23 cellular contexts compared by ENCODE assay signal in the genomic region with DNA sequence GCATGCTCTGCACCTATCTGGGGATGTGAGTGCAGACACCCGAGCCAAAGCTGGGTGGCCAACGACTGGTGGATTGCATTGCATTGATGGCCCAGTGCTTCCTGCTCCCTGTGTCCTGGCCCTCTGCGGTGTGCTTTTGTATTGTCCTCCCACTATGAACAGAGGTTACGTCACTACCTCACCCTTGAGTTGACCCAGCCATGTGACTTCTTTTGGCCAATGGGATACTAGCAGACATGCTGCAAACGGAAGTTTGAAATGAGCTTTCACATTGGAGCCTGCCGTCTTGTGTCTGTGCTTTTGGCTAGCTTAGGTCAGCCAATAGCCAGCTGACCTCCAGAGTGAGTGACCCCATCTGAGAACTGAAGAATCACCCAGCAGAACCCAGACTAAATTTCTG. TPM values are rescaled to one million over a fixed set of nuclear protein-coding genes. Genes with fewer than 3 reads are reported as not detected.
DNase-seq lines count a peak whose midpoint lies in the region; ATAC-seq, FAIRE-seq and TF ChIP-seq lines count a peak whose summit lies in the region.
"Had no signal": no experiment of that assay in that cellular context is flagged by ENCODE, and none has a peak within 500 bp of the region (broad histone marks: within the 10 kb centered on the region; RNA-seq: fewer than 3 reads in every experiment).

No MANE protein-coding gene starts in this region.

- H3K9me3 ChIP-seq in BLaER1 treated with 17β-estradiol and CSF1 and Interleukin-3, amounts not matched to agents 10 nM and 100 nM (replicated peaks in 1 of 11): no peaks in the 10 kb centered on the region
- no peaks in the 10 kb centered on the region for H3K9me3 ChIP-seq in Karpas-422 (ENCODE audit: low read length)
- H3K9me3 ChIP-seq in RWPE2 (ENCODE audit: severe bottlenecking): no peaks in the 10 kb centered on the region
- H3K9me3 ChIP-seq in endodermal cell (ENCODE audit: control insufficient read depth, low read length): no peaks in the 10 kb centered on the region
- no peaks in the 10 kb centered on the region for H3K9me3 ChIP-seq in right cardiac atrium (ENCODE audit: control insufficient read depth, low read length)
- H3K9me3 ChIP-seq in pancreas: no peaks in the 10 kb centered on the region
- H3K9me3 ChIP-seq: BE2C had no signal

- peak overlapping the region in 7 of 11 experiments; percentile 63 to 90 (median 76); a peak in 12 of 22 replicates for H3K4me2 ChIP-seq in BLaER1 treated with 17β-estradiol and CSF1 and Interleukin-3, amounts not matched to agents 10 nM and 100 nM
- H3K4me2 ChIP-seq in Karpas-422 (ENCODE audit: low read depth, low read length, poor library complexity, severe bottlenecking): no peak overlapping the region

- 87 to 92% methylated on average over 6 of the region's 6 CpGs for WGBS in endodermal cell (ENCODE audit: insufficient coverage in 1 of 2, insufficient read length in 1 of 2), 2 experiments
- 83% methylated on average over 6 of the region's 6 CpGs for WGBS in right cardiac atrium
- WGBS in pancreas, 2 donors: 74% methylated on average over 6 of the region's 6 CpGs

- H2AFZ ChIP-seq in Karpas-422 (ENCODE audit: low read length): no peak overlapping the region

- no peak overlapping the region for H3K9ac ChIP-seq in BLaER1 treated with 17β-estradiol and CSF1 and Interleukin-3, amounts not matched to agents 10 nM and 100 nM
- H3K9ac ChIP-seq in Karpas-422 (ENCODE audit: low read length): no peak overlapping the region
- H3K9ac ChIP-seq in endodermal cell (ENCODE audit: extremely low read depth, low read length, poor library complexity, severe bottlenecking): no peak overlapping the region

- intact Hi-C loops in right cardiac atrium (cut with DNase I): loop anchor here in 1 of 4 donors (10.0 kb wide), 1 partner anchor 103 kb away; a partner anchor contains a TSS
- intact Hi-C loops in pancreas (cut with DNase I): no loop called here

- H3K4me1 Mint-ChIP-seq in endodermal cell: no peaks in the 10 kb centered on the region
- H3K4me1 Mint-ChIP-seq: CD4-positive, alpha-beta memory T cell; IgD-negative memory B cell had no signal

- H3K4me3 Mint-ChIP-seq in endodermal cell: no peak overlapping the region
- H3K4me3 Mint-ChIP-seq: CD4-positive, alpha-beta memory T cell; HFFc6; IgD-negative memory B cell had no signal

- peaks cover 0 to 24% (median 3%) of the 10 kb centered on the region in 11 experiments; a peak in 10 of 22 replicates for H4K20me1 ChIP-seq in BLaER1 treated with 17β-estradiol and CSF1 and Interleukin-3, amounts not matched to agents 10 nM and 100 nM
- no peaks in the 10 kb centered on the region for H4K20me1 ChIP-seq in Karpas-422 (ENCODE audit: insufficient read depth, low read depth, low read length)

- H3K27ac ChIP-seq in BLaER1 treated with 17β-estradiol and CSF1 and Interleukin-3, amounts not matched to agents 10 nM and 100 nM: no peak overlapping the region
- no peak overlapping the region for H3K27ac ChIP-seq in Karpas-422 (ENCODE audit: low read length)
- H3K27ac ChIP-seq in RWPE2 (ENCODE audit: poor library complexity, severe bottlenecking): no peak overlapping the region
- no peak overlapping the region for H3K27ac ChIP-seq in endodermal cell (ENCODE audit: low read depth, low read length)
- no peak overlapping the region for H3K27ac ChIP-seq in right cardiac atrium (ENCODE audit: low read length)
- no peak overlapping the region for H3K27ac ChIP-seq in pancreas

- FAIRE-seq in pancreas (lab: Jason Lieb, UNC): no peak
- FAIRE-seq: A204.1, GM12891, GM18507, H54 had no signal

- no peaks in the 10 kb centered on the region for H3K27me3 Mint-ChIP-seq in endodermal cell (ENCODE audit: insufficient read depth)

- H3K27me3 ChIP-seq in BLaER1 treated with 17β-estradiol and CSF1 and Interleukin-3, amounts not matched to agents 10 nM and 100 nM: no peaks in the 10 kb centered on the region
- H3K27me3 ChIP-seq in Karpas-422 (ENCODE audit: low read length) (no peaks in the 10 kb centered on the region), RWPE2 (ENCODE audit: insufficient read depth, poor library complexity, severe bottlenecking) (peaks cover 21% of the 10 kb centered on the region), endodermal cell (ENCODE audit: control insufficient read depth, insufficient read depth, low read length, poor library complexity, severe bottlenecking) (no peaks in the 10 kb centered on the region), right cardiac atrium (ENCODE audit: control insufficient read depth, insufficient read depth) (no peaks in the 10 kb centered on the region), pancreas (no peaks in the 10 kb centered on the region)

- no peaks in the 10 kb centered on the region for H3K9me2 ChIP-seq in Karpas-422 (replicated peaks; ENCODE audit: insufficient read depth, low read length)

- no peaks in the 10 kb centered on the region for H3K36me3 Mint-ChIP-seq in endodermal cell (ENCODE audit: low read depth)
- H3K36me3 Mint-ChIP-seq: CD4-positive, alpha-beta memory T cell had no signal

- H3K4me3 ChIP-seq in BLaER1 treated with 17β-estradiol and CSF1 and Interleukin-3, amounts not matched to agents 10 nM and 100 nM: no peak overlapping the region
- H3K4me3 ChIP-seq in Karpas-422 (ENCODE audit: low read length): no peak overlapping the region
- H3K4me3 ChIP-seq in RWPE2 (ENCODE audit: severe bottlenecking): no peak overlapping the region
- no peak overlapping the region for H3K4me3 ChIP-seq in endodermal cell (ENCODE audit: low read length)
- no peak overlapping the region for H3K4me3 ChIP-seq in right cardiac atrium (ENCODE audit: low read length)
- H3K4me3 ChIP-seq in pancreas: no peak overlapping the region

- DNase-seq in Karpas-422 (peak; percentile 40), RWPE2 (ENCODE audit: low spot score) (peak; percentile 49), endodermal cell (peak; percentile 28), T-helper 9 cell (no peak), right cardiac atrium (no peak), pancreas (no peak)
- DNase-seq: BE2C; CD4-positive, alpha-beta memory T cell; EL; HFFc6; NCI-H1417 treated with DMSO at 0.1 percent for 48 hours; NCI-H187 treated with DMSO at 0.1 percent for 48 hours; NCI-H226; NCI-H524 treated with DMSO at 0.1 percent for 48 hours had no signal

- peaks cover 6 to 30% (median 23%) of the 10 kb centered on the region in 10 experiments; a peak in 18 of 20 replicates for H3K4me1 ChIP-seq in BLaER1 treated with 17β-estradiol and CSF1 and Interleukin-3, amounts not matched to agents 10 nM and 100 nM
- H3K4me1 ChIP-seq in Karpas-422 (ENCODE audit: low read length): no peaks in the 10 kb centered on the region
- no peaks in the 10 kb centered on the region for H3K4me1 ChIP-seq in RWPE2 (ENCODE audit: insufficient read depth, poor library complexity, severe bottlenecking)
- no peaks in the 10 kb centered on the region for H3K4me1 ChIP-seq in endodermal cell (ENCODE audit: control insufficient read depth, insufficient read depth, low read length)
- peaks cover 5% of the 10 kb centered on the region for H3K4me1 ChIP-seq in right cardiac atrium (ENCODE audit: control insufficient read depth, insufficient read depth, low read length)
- no peaks in the 10 kb centered on the region for H3K4me1 ChIP-seq in pancreas

- TF ChIP-seq CTCF in RWPE2 (IDR thresholded peaks at IDR 0.05; ENCODE audit: poor library complexity, severe bottlenecking) (no peak), endodermal cell (conservative IDR thresholded peaks at IDR 0.05) (no peak), pancreas (IDR thresholded peaks at IDR 0.05) (no peak)

- no peaks in the 10 kb centered on the region for H3K79me2 ChIP-seq in Karpas-422 (ENCODE audit: low read length)

- H3K36me3 ChIP-seq in BLaER1 treated with 17β-estradiol and CSF1 and Interleukin-3, amounts not matched to agents 10 nM and 100 nM: no peaks in the 10 kb centered on the region
- H3K36me3 ChIP-seq in Karpas-422 (ENCODE audit: insufficient read depth, low read length) (no peaks in the 10 kb centered on the region), RWPE2 (ENCODE audit: low read depth) (no peaks in the 10 kb centered on the region), endodermal cell (ENCODE audit: control insufficient read depth, insufficient read depth, low read length) (no peaks in the 10 kb centered on the region), pancreas (no peaks in the 10 kb centered on the region)
- H3K36me3 ChIP-seq: BE2C had no signal

- no peak overlapping the region for H3K27ac Mint-ChIP-seq in endodermal cell
- H3K27ac Mint-ChIP-seq: CD4-positive, alpha-beta memory T cell; HFFc6; IgD-negative memory B cell had no signal

- no peaks in the 10 kb centered on the region for H3K9me3 Mint-ChIP-seq in endodermal cell
- H3K9me3 Mint-ChIP-seq: HFFc6 had no signal

- ATAC-seq in RWPE2 (ENCODE audit: low read depth) (no peak), GM19023 (IDR thresholded peaks at IDR 0.05; ENCODE audit: unreplicated experiment) (no peak), right cardiac atrium (no peak), pancreas (no peak)
- ATAC-seq: Right ventricle myocardium inferior had no signal

RNA-seq across cellular contexts. Expression of a gene that starts 15.3 kb away (rescaled TPM):
- total RNA-seq in Karpas-422 (2014; rRNA removed; shearing (Covaris generic); ENCODE audit: low replicate concordance): not detected in 2 replicates
- total RNA-seq in endodermal cell (not detected), right cardiac atrium (not detected), pancreas (not detected)
- not detected for polyA plus RNA-seq in endodermal cell (2013, experiment 1 of 2)
- not detected for polyA plus RNA-seq in endodermal cell (2013, experiment 2 of 2)
- polyA plus RNA-seq in right cardiac atrium (not detected), pancreas (not detected)
- total RNA-seq: CD4-positive, alpha-beta memory T cell; HFFc6; HT-29; Right ventricle myocardium inferior had no signal
- polyA plus RNA-seq: CD4-positive, alpha-beta memory T cell; IgD-negative memory B cell had no signal

Comparison
In these comparisons a context has a peak if more than half of its experiments do, and no peak if none do; other contexts are left out.
1. DNase-seq: peak in Karpas-422 (single experiment), RWPE2 (single experiment) and endodermal cell (single experiment); none in T-helper 9 cell (single experiment), right cardiac atrium (0 of 3) and pancreas (0 of 6).